1 cellular context compared by ENCODE assay signal in the genomic region with DNA sequence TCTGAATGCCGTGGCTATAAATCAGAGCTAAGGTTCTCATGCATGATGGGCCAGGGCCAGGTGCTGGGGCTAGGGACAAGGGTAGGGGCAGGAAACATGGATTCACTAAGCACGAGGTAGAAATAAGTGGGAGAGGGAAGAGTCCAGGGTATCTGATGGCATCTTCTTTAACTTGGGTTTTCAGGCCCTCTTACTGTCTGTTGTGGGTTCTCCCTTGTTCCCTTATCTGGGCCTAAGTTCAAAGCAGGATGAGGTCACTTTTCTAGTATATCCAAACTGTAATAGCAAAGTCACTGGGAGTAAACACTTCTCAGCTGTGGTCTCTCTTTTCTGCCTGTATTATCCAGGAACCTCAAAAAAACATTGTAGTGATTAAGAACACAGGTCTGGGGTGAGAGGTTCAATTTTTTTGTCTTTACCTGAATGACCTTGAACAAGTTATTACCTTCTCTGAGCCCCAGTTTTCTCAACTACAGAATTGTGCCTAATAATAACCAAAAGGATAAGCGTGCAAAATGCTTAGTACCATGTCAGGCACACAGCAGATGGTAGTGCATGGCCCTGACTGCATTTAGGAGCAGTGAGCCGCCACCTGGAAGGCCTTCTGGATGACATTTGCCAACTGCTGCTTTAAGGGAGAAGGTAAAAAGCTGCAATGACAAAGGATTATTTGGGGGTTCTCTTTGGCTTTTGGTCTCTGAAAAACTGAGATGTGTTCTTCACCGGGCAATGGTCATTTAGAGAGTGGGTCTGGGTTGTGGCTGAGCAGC.
TF ChIP-seq lines count a peak whose summit lies in the region.

No MANE protein-coding gene starts in this region.

TF ChIP-seq in K562, 482 proteins besides CTCF, POLR2A, EP300 and RAD21 (continued from another document and continues in another):
- TF ChIP-seq, protein P1, sequence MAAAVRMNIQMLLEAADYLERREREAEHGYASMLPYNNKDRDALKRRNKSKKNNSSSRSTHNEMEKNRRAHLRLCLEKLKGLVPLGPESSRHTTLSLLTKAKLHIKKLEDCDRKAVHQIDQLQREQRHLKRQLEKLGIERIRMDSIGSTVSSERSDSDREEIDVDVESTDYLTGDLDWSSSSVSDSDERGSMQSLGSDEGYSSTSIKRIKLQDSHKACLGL (CRISPR knock-in tag; IDR thresholded peaks at IDR 0.05; ENCODE audit: borderline replicate concordance, poor library complexity, severe bottlenecking): no peak
- TF ChIP-seq POLR2G (IDR thresholded peaks at IDR 0.05; ENCODE audit: low read depth, low read length) (no peak), TAL1 (IDR thresholded peaks at IDR 0.05) (peak; percentile 25; the same call in 1 of the 2 replicates), NFE2 (IDR thresholded peaks at IDR 0.05; ENCODE audit: low read depth) (peak; percentile 68), ATF7 (IDR thresholded peaks at IDR 0.05) (peak; percentile 96), CHD1 (IDR thresholded peaks at IDR 0.05; ENCODE audit: low read length) (no peak), TEAD4 (IDR thresholded peaks at IDR 0.05; ENCODE audit: low read length) (peak; percentile 61; the same call in 1 of the 2 replicates), TEAD4 (CRISPR knock-in tag; IDR thresholded peaks at IDR 0.05; ENCODE audit: borderline replicate concordance) (no peak), ZNF232 (CRISPR knock-in tag; IDR thresholded peaks at IDR 0.05) (no peak), HOXB6 (CRISPR knock-in tag; IDR thresholded peaks at IDR 0.05; ENCODE audit: borderline replicate concordance) (no peak), FOS (IDR thresholded peaks at IDR 0.05; ENCODE audit: extremely low read depth, insufficient read length) (no peak), PHB (CRISPR knock-in tag; IDR thresholded peaks at IDR 0.05) (no peak), MAFG (tag; conservative IDR thresholded peaks at IDR 0.05) (0 out of 2 replicates have a peak, but pooled peaks have one; percentile 43), ZNF444 (CRISPR knock-in tag; IDR thresholded peaks at IDR 0.05) (no peak), ERF (CRISPR knock-in tag; IDR thresholded peaks at IDR 0.05) (no peak), JUND (IDR thresholded peaks at IDR 0.05; ENCODE audit: borderline replicate concordance, low read depth, low read length) (peak; percentile 93), JUND (tag; IDR thresholded peaks at IDR 0.05; ENCODE audit: borderline replicate concordance, low read depth, low read length) (peak; percentile 95), POLR2H (tag; IDR thresholded peaks at IDR 0.05; ENCODE audit: low read depth) (no peak), RCOR1 (IDR thresholded peaks at IDR 0.05; ENCODE audit: borderline replicate concordance in 1 of 2, low read depth in 2 of 2, low read length in 2 of 2) (peak in 1 of 2 experiments; percentile 64; a peak in 1 of 4 replicates), ADNP (tag; IDR thresholded peaks at IDR 0.05) (no peak), SETDB1 (IDR thresholded peaks at IDR 0.05; ENCODE audit: low read length) (no peak), ELF1 (tag; IDR thresholded peaks at IDR 0.05) (no peak), ARHGAP35 (IDR thresholded peaks at IDR 0.05; ENCODE audit: partially characterized antibody) (no peak), HEY1 (CRISPR knock-in tag; IDR thresholded peaks at IDR 0.05; ENCODE audit: borderline replicate concordance) (no peak), STAG1 (CRISPR knock-in tag; IDR thresholded peaks at IDR 0.05; ENCODE audit: borderline replicate concordance) (no peak), ATF1 (CRISPR knock-in tag; IDR thresholded peaks at IDR 0.05) (no peak), ATF1 (tag; IDR thresholded peaks at IDR 0.05) (no peak), BCL6 (CRISPR knock-in tag; IDR thresholded peaks at IDR 0.05) (no peak), L3MBTL2 (IDR thresholded peaks at IDR 0.05) (no peak; the same call in 1 of the 2 replicates), ZNF583 (CRISPR knock-in tag; IDR thresholded peaks at IDR 0.05) (no peak), DMBX1 (CRISPR knock-in tag; IDR thresholded peaks at IDR 0.05; ENCODE audit: borderline replicate concordance) (no peak; the same call in 1 of the 2 replicates), FOXA1 (IDR thresholded peaks at IDR 0.05; ENCODE audit: borderline replicate concordance) (no peak), ZNF253 (CRISPR knock-in tag; conservative IDR thresholded peaks at IDR 0.05) (no peak), CBX2 (IDR thresholded peaks at IDR 0.05; ENCODE audit: insufficient read depth, low read length, poor library complexity, severe bottlenecking) (no peak), KDM5B (IDR thresholded peaks at IDR 0.05; ENCODE audit: insufficient replicate concordance, low read depth, low read length) (no peak), TBL1XR1 (IDR thresholded peaks at IDR 0.05; ENCODE audit: low read length in 2 of 2) (no peak), SRSF3 (IDR thresholded peaks at IDR 0.05; ENCODE audit: insufficient read depth, low read length) (no peak)
- TF ChIP-seq, protein P2, sequence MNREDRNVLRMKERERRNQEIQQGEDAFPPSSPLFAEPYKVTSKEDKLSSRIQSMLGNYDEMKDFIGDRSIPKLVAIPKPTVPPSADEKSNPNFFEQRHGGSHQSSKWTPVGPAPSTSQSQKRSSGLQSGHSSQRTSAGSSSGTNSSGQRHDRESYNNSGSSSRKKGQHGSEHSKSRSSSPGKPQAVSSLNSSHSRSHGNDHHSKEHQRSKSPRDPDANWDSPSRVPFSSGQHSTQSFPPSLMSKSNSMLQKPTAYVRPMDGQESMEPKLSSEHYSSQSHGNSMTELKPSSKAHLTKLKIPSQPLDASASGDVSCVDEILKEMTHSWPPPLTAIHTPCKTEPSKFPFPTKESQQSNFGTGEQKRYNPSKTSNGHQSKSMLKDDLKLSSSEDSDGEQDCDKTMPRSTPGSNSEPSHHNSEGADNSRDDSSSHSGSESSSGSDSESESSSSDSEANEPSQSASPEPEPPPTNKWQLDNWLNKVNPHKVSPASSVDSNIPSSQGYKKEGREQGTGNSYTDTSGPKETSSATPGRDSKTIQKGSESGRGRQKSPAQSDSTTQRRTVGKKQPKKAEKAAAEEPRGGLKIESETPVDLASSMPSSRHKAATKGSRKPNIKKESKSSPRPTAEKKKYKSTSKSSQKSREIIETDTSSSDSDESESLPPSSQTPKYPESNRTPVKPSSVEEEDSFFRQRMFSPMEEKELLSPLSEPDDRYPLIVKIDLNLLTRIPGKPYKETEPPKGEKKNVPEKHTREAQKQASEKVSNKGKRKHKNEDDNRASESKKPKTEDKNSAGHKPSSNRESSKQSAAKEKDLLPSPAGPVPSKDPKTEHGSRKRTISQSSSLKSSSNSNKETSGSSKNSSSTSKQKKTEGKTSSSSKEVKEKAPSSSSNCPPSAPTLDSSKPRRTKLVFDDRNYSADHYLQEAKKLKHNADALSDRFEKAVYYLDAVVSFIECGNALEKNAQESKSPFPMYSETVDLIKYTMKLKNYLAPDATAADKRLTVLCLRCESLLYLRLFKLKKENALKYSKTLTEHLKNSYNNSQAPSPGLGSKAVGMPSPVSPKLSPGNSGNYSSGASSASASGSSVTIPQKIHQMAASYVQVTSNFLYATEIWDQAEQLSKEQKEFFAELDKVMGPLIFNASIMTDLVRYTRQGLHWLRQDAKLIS (CRISPR knock-in tag; IDR thresholded peaks at IDR 0.05): no peak
- TF ChIP-seq, protein P3, sequence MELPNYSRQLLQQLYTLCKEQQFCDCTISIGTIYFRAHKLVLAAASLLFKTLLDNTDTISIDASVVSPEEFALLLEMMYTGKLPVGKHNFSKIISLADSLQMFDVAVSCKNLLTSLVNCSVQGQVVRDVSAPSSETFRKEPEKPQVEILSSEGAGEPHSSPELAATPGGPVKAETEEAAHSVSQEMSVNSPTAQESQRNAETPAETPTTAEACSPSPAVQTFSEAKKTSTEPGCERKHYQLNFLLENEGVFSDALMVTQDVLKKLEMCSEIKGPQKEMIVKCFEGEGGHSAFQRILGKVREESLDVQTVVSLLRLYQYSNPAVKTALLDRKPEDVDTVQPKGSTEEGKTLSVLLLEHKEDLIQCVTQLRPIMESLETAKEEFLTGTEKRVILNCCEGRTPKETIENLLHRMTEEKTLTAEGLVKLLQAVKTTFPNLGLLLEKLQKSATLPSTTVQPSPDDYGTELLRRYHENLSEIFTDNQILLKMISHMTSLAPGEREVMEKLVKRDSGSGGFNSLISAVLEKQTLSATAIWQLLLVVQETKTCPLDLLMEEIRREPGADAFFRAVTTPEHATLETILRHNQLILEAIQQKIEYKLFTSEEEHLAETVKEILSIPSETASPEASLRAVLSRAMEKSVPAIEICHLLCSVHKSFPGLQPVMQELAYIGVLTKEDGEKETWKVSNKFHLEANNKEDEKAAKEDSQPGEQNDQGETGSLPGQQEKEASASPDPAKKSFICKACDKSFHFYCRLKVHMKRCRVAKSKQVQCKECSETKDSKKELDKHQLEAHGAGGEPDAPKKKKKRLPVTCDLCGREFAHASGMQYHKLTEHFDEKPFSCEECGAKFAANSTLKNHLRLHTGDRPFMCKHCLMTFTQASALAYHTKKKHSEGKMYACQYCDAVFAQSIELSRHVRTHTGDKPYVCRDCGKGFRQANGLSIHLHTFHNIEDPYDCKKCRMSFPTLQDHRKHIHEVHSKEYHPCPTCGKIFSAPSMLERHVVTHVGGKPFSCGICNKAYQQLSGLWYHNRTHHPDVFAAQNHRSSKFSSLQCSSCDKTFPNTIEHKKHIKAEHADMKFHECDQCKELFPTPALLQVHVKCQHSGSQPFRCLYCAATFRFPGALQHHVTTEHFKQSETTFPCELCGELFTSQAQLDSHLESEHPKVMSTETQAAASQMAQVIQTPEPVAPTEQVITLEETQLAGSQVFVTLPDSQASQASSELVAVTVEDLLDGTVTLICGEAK (IDR thresholded peaks at IDR 0.05): no peak
- TF ChIP-seq, protein P3 (CRISPR knock-in tag; IDR thresholded peaks at IDR 0.05): no peak
- TF ChIP-seq, protein P4, sequence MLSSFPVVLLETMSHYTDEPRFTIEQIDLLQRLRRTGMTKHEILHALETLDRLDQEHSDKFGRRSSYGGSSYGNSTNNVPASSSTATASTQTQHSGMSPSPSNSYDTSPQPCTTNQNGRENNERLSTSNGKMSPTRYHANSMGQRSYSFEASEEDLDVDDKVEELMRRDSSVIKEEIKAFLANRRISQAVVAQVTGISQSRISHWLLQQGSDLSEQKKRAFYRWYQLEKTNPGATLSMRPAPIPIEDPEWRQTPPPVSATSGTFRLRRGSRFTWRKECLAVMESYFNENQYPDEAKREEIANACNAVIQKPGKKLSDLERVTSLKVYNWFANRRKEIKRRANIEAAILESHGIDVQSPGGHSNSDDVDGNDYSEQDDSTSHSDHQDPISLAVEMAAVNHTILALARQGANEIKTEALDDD (IDR thresholded peaks at IDR 0.05): 0 out of 2 replicates have a peak, but pooled peaks have one; percentile 25
- TF ChIP-seq, protein P5, sequence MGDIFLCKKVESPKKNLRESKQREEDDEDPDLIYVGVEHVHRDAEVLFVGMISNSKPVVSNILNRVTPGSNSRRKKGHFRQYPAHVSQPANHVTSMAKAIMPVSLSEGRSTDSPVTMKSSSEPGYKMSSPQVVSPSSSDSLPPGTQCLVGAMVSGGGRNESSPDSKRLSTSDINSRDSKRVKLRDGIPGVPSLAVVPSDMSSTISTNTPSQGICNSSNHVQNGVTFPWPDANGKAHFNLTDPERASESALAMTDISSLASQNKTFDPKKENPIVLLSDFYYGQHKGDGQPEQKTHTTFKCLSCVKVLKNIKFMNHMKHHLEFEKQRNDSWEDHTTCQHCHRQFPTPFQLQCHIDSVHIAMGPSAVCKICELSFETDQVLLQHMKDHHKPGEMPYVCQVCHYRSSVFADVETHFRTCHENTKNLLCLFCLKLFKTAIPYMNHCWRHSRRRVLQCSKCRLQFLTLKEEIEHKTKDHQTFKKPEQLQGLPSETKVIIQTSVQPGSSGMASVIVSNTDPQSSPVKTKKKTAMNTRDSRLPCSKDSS (IDR thresholded peaks at IDR 0.05; ENCODE audit: low read depth, partially characterized antibody): no peak
- TF ChIP-seq, protein P6, sequence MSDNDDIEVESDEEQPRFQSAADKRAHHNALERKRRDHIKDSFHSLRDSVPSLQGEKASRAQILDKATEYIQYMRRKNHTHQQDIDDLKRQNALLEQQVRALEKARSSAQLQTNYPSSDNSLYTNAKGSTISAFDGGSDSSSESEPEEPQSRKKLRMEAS (CRISPR knock-in tag; IDR thresholded peaks at IDR 0.05): peak; percentile 56; the same call in 1 of the 2 replicates
- TF ChIP-seq, protein P7, sequence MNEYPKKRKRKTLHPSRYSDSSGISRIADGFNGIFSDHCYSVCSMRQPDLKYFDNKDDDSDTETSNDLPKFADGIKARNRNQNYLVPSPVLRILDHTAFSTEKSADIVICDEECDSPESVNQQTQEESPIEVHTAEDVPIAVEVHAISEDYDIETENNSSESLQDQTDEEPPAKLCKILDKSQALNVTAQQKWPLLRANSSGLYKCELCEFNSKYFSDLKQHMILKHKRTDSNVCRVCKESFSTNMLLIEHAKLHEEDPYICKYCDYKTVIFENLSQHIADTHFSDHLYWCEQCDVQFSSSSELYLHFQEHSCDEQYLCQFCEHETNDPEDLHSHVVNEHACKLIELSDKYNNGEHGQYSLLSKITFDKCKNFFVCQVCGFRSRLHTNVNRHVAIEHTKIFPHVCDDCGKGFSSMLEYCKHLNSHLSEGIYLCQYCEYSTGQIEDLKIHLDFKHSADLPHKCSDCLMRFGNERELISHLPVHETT (CRISPR knock-in tag; conservative IDR thresholded peaks at IDR 0.05 in 1 of 2, IDR thresholded peaks at IDR 0.05 in 1 of 2): peak in 1 of 2 experiments; percentile 87; a peak in 2 of 4 replicates
